8 cellular contexts compared by ENCODE assay signal in genomic region chr5:168679515-168679920, GRCh38.
DNase-seq lines count a peak whose midpoint lies in the region; ATAC-seq, FAIRE-seq and TF ChIP-seq lines count a peak whose summit lies in the region.

No MANE protein-coding gene starts in this region.

- no peaks in the 10 kb centered on the region for H3K27me3 ChIP-seq in esophagus squamous epithelium

- no peak overlapping the region for H3K4me3 Mint-ChIP-seq in naive thymus-derived CD8-positive, alpha-beta T cell
- no peak overlapping the region for H3K4me3 Mint-ChIP-seq in stimulated activated naive B cell treated with anti-CD40 and anti-IgM and Interleukin-4, amounts not matched to agents 10 μg/mL and 1 μg/mL and 100 μg/mL, for 72 hours

- H3K4me3 ChIP-seq in esophagus squamous epithelium = no peak overlapping the region

- H3K9me3 Mint-ChIP-seq in naive thymus-derived CD8-positive, alpha-beta T cell = no peaks in the 10 kb centered on the region
- no peaks in the 10 kb centered on the region for H3K9me3 Mint-ChIP-seq in stimulated activated naive B cell treated with anti-CD40 and anti-IgM and Interleukin-4, amounts not matched to agents 10 μg/mL and 1 μg/mL and 100 μg/mL, for 72 hours

- peaks cover 4 to 17% (median 7%) of the 10 kb centered on the region in 4 donors for H3K4me1 Mint-ChIP-seq in naive thymus-derived CD8-positive, alpha-beta T cell
- peaks cover 0 to 4% of the 10 kb centered on the region in 2 donors for H3K4me1 Mint-ChIP-seq in stimulated activated naive B cell treated with anti-CD40 and anti-IgM and Interleukin-4, amounts not matched to agents 10 μg/mL and 1 μg/mL and 100 μg/mL, for 72 hours

- no peak overlapping the region for H3K27ac ChIP-seq in 22Rv1
- H3K27ac ChIP-seq in esophagus squamous epithelium = no peak overlapping the region

- intact Hi-C loops in esophagus squamous epithelium (cut with DNase I) = no loop called here

- FAIRE-seq in GM12891 (lab: Jason Lieb, UNC) = peak; percentile 88

- peak; percentile 43 for DNase-seq in GM12891 (ENCODE audit: insufficient read length, low spot score)
- peak; percentile 25 for DNase-seq in NCI-H82 treated with DMSO at 0.1 percent for 48 hours (lab: John Stamatoyannopoulos, UW; ENCODE audit: unreplicated experiment)
- peak; percentile 49 for DNase-seq in activated T-cell treated with anti-CD3 and anti-CD28 coated beads for 4 hours
- DNase-seq in esophagus squamous epithelium (lab: John Stamatoyannopoulos, UW) = no peak
- peak; percentile 7 to 68 (median 42) for DNase-seq in naive thymus-derived CD8-positive, alpha-beta T cell
- DNase-seq in stimulated activated naive B cell treated with anti-CD40 and anti-IgM and Interleukin-4, amounts not matched to agents 10 μg/mL and 1 μg/mL and 100 μg/mL, for 72 hours = peak; percentile 13

- no peaks in the 10 kb centered on the region for H3K36me3 Mint-ChIP-seq in naive thymus-derived CD8-positive, alpha-beta T cell
- H3K36me3 Mint-ChIP-seq in stimulated activated naive B cell treated with anti-CD40 and anti-IgM and Interleukin-4, amounts not matched to agents 10 μg/mL and 1 μg/mL and 100 μg/mL, for 72 hours = no peaks in the 10 kb centered on the region

- peak; percentile 41 for ATAC-seq in HG03520 (IDR thresholded peaks at IDR 0.05; ENCODE audit: unreplicated experiment)
- peak in 1 of 2 donors; percentile 47 for ATAC-seq in naive thymus-derived CD8-positive, alpha-beta T cell
- ATAC-seq in stimulated activated naive B cell treated with anti-CD40 and anti-IgM and Interleukin-4, amounts not matched to agents 10 μg/mL and 1 μg/mL and 100 μg/mL, for 72 hours (replicated peaks) = peak; percentile 44 to 71

- POLR2A ChIA-PET in naive thymus-derived CD8-positive, alpha-beta T cell (lab: Charles Lee) = no interaction called here

- H3K9me3 ChIP-seq in esophagus squamous epithelium = no peaks in the 10 kb centered on the region

- 8 to 16% methylated on average over 6 to 9 of the region's 9 CpGs for WGBS in esophagus squamous epithelium, 2 donors

- peaks cover 0 to 4% (median 0%) of the 10 kb centered on the region in 5 donors for H3K27me3 Mint-ChIP-seq in naive thymus-derived CD8-positive, alpha-beta T cell
- peaks cover 0 to 9% of the 10 kb centered on the region in 2 donors for H3K27me3 Mint-ChIP-seq in stimulated activated naive B cell treated with anti-CD40 and anti-IgM and Interleukin-4, amounts not matched to agents 10 μg/mL and 1 μg/mL and 100 μg/mL, for 72 hours

- H3K27ac Mint-ChIP-seq in naive thymus-derived CD8-positive, alpha-beta T cell = no peak overlapping the region
- H3K27ac Mint-ChIP-seq in stimulated activated naive B cell treated with anti-CD40 and anti-IgM and Interleukin-4, amounts not matched to agents 10 μg/mL and 1 μg/mL and 100 μg/mL, for 72 hours = no peak overlapping the region

- TF ChIP-seq CTCF in 22Rv1 (IDR thresholded peaks at IDR 0.05) = peak; percentile 92
- TF ChIP-seq CTCF in esophagus squamous epithelium (IDR thresholded peaks at IDR 0.05) = peak; percentile 73 to 89 (median 80)

- H3K36me3 ChIP-seq in esophagus squamous epithelium = no peaks in the 10 kb centered on the region

- TF ChIP-seq POLR2A in GM12891 (IDR thresholded peaks at IDR 0.05; ENCODE audit: low read depth, low read length) (no peak), esophagus squamous epithelium (IDR thresholded peaks at IDR 0.05) (no peak)

- H3K4me1 ChIP-seq in esophagus squamous epithelium = peaks cover 0 to 22% (median 0%) of the 10 kb centered on the region in 3 donors

TF ChIP-seq in GM12891, 5 proteins besides CTCF, POLR2A, EP300 and RAD21:
- TF ChIP-seq POLR2AphosphoS5 (IDR thresholded peaks at IDR 0.05; ENCODE audit: low read depth, low read length) (no peak), TAF1 (IDR thresholded peaks at IDR 0.05; ENCODE audit: low read depth, low read length) (no peak), SPI1 (IDR thresholded peaks at IDR 0.05; ENCODE audit: low read depth, low read length) (no peak), POU2F2 (IDR thresholded peaks at IDR 0.05; ENCODE audit: low read depth, low read length) (no peak), PAX5 (IDR thresholded peaks at IDR 0.05; ENCODE audit: insufficient read depth, low read length, severe bottlenecking) (no peak)
